In the genomic region with DNA sequence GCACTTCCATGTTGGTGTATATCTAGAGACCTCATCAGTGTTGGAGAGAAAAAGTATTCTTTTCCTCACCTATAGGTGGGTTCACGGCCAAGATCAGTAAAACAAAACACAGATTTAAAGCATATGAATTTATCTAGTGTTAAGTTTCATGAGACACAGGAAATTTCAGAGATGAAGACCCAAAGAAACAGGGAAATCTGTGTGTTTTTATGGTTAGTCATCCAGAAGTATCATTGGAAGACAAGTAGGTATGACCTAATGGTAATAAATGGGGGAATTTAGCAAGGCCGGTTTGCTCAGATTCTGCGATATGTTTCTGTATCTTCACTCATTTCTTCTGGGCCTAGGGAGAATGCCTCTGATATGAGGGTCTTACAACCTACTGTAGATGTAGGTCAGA, we compare ENCODE assay signal across 15 cellular contexts.
DNase-seq lines count a peak whose midpoint lies in the region; ATAC-seq and TF ChIP-seq lines count a peak whose summit lies in the region.
"Had no signal": no experiment of that assay in that cellular context is flagged by ENCODE, and none has a peak within 500 bp of the region (broad histone marks: within the 10 kb centered on the region; RNA-seq: fewer than 3 reads in every experiment).

No MANE protein-coding gene starts in this region.

- no peaks in the 10 kb centered on the region for H3K9me2 ChIP-seq in SK-N-SH

- H4K8ac ChIP-seq in IMR-90 (ENCODE audit: low read depth in 2 of 2, low read length in 2 of 2) = no peak overlapping the region

- H3K4me2 ChIP-seq in SK-N-SH (no peak overlapping the region), IMR-90 (ENCODE audit: low read depth, low read length) (no peak overlapping the region)
- H3K4me2 ChIP-seq: BLaER1 had no signal

- intact Hi-C loops in IMR-90 (cut with micrococcal nuclease) = loop anchor here (10.0 kb wide), 1 partner anchor 313 kb away; no protein-coding TSS in a partner anchor

- H3K4me3 Mint-ChIP-seq in endodermal cell = no peak overlapping the region
- H3K4me3 Mint-ChIP-seq: CD8-positive, alpha-beta memory T cell had no signal

- 0 out of 2 replicates have a peak overlapping the region, but pooled peaks have one; percentile 40 for H2BK20ac ChIP-seq in IMR-90 (ENCODE audit: low read depth, low read length)

- peaks cover 9% of the 10 kb centered on the region for H3K9me1 ChIP-seq in IMR-90 (ENCODE audit: insufficient read depth, low read length)

- H3K4me1 ChIP-seq in SK-N-SH (ENCODE audit: control insufficient read depth in 1 of 2, insufficient read depth in 2 of 2, low read depth in 1 of 2, low read length in 1 of 2) (no peaks in the 10 kb centered on the region; a peak in 2 of 4 replicates), IMR-90 (ENCODE audit: control insufficient read depth, insufficient read depth, low read length) (peaks cover 6% of the 10 kb centered on the region), endodermal cell (ENCODE audit: control insufficient read depth, insufficient read depth, low read length) (peaks cover 5% of the 10 kb centered on the region)
- H3K4me1 ChIP-seq: BLaER1 had no signal

- H3K36me3 ChIP-seq in SK-N-SH (replicated peaks in 1 of 2; ENCODE audit: control insufficient read depth in 1 of 2, insufficient read depth in 2 of 2, low read length in 1 of 2) = no peaks in the 10 kb centered on the region
- H3K36me3 ChIP-seq in IMR-90 (ENCODE audit: control insufficient read depth, insufficient read depth, low read length) = no peaks in the 10 kb centered on the region
- H3K36me3 ChIP-seq in endodermal cell (ENCODE audit: control insufficient read depth, insufficient read depth, low read length) = no peaks in the 10 kb centered on the region
- H3K36me3 ChIP-seq: BLaER1 had no signal

- H3K27me3 ChIP-seq in SK-N-SH (ENCODE audit: insufficient read depth) (no peaks in the 10 kb centered on the region), IMR-90 (ENCODE audit: control insufficient read depth, insufficient read depth, low read length) (no peaks in the 10 kb centered on the region), endodermal cell (ENCODE audit: control insufficient read depth, insufficient read depth, low read length, poor library complexity, severe bottlenecking) (no peaks in the 10 kb centered on the region)
- H3K27me3 ChIP-seq: BLaER1 had no signal

- TF ChIP-seq EP300 in SK-N-SH (IDR thresholded peaks at IDR 0.05; ENCODE audit: borderline replicate concordance in 1 of 2, low read depth in 1 of 2, low read length in 1 of 2) = no peak

- H3K79me1 ChIP-seq in IMR-90 (ENCODE audit: low read depth in 1 of 2, low read length in 2 of 2) = no peaks in the 10 kb centered on the region

- TF ChIP-seq RAD21 in SK-N-SH (IDR thresholded peaks at IDR 0.05; ENCODE audit: low read length) (no peak), IMR-90 (IDR thresholded peaks at IDR 0.05; ENCODE audit: low read length) (no peak)

- H2BK120ac ChIP-seq in IMR-90 (ENCODE audit: low read depth, low read length) = no peak overlapping the region

- no peaks in the 10 kb centered on the region for H3K9me3 Mint-ChIP-seq in endodermal cell

- DNase-seq in SK-N-SH (no peak), IMR-90 (peak; percentile 52), endodermal cell (no peak), GOT3 (lab: John Stamatoyannopoulos, UW) (no peak)
- no peak for DNase-seq in activated naive CD4-positive, alpha-beta T cell (lab: John Stamatoyannopoulos, UW)
- DNase-seq: 8988T; AML-193; Caco-2; CD8-positive, alpha-beta memory T cell; GDM1; H7 had no signal

- no peak overlapping the region for H2AK9ac ChIP-seq in IMR-90 (replicated peaks; ENCODE audit: low read depth, low read length, poor library complexity)

- no peak overlapping the region for H4K5ac ChIP-seq in IMR-90 (ENCODE audit: low read depth, low read length)

- peaks cover 7% of the 10 kb centered on the region for H3F3A ChIP-seq in SK-N-SH (replicated peaks; ENCODE audit: insufficient read depth)

- H3K9me3 ChIP-seq in SK-N-SH (no peaks in the 10 kb centered on the region; the same call in 1 of the 2 replicates), IMR-90 (ENCODE audit: control insufficient read depth, insufficient read depth, low read length) (no peaks in the 10 kb centered on the region), endodermal cell (ENCODE audit: control insufficient read depth, low read length) (no peaks in the 10 kb centered on the region)
- H3K9me3 ChIP-seq: BLaER1, Caco-2 had no signal

- H3K9ac ChIP-seq in SK-N-SH = no peak overlapping the region
- no peak overlapping the region for H3K9ac ChIP-seq in IMR-90 (ENCODE audit: low read depth, low read length)
- no peak overlapping the region for H3K9ac ChIP-seq in endodermal cell (ENCODE audit: extremely low read depth, low read length, poor library complexity, severe bottlenecking)
- H3K9ac ChIP-seq: BLaER1 had no signal

- H3K27ac ChIP-seq in SK-N-SH (ENCODE audit: low read depth in 2 of 2, low read length in 1 of 2) = peak overlapping the region in 1 of 2 experiments; percentile 39; a peak in 2 of 4 replicates
- H3K27ac ChIP-seq in IMR-90 (ENCODE audit: insufficient read depth, low read length) = no peak overlapping the region
- H3K27ac ChIP-seq in endodermal cell (ENCODE audit: low read depth, low read length) = no peak overlapping the region
- H3K27ac ChIP-seq: BLaER1 had no signal

- H2BK5ac ChIP-seq in IMR-90 (ENCODE audit: low read depth, low read length, poor library complexity, severe bottlenecking) = no peak overlapping the region

- no peaks in the 10 kb centered on the region for H3K79me2 ChIP-seq in SK-N-SH (ENCODE audit: insufficient read depth)

- H4K20me1 ChIP-seq in SK-N-SH (ENCODE audit: insufficient read depth) (no peaks in the 10 kb centered on the region), IMR-90 (ENCODE audit: insufficient read depth, low read length) (no peaks in the 10 kb centered on the region)
- H4K20me1 ChIP-seq: BLaER1 had no signal

- in situ Hi-C loops in IMR-90 (cut with MboI; ENCODE audit: low sequenced_read_pairs) = no loop called here

- H3K4ac ChIP-seq in IMR-90 (ENCODE audit: low read depth, low read length) = no peak overlapping the region

- no peak overlapping the region for H3K27ac Mint-ChIP-seq in endodermal cell
- H3K27ac Mint-ChIP-seq: CD8-positive, alpha-beta memory T cell had no signal

- POLR2A ChIA-PET in SK-N-SH (lab: Yijun Ruan, JAX) (no interaction called here), IMR-90 (lab: Charles Lee; ENCODE audit: unreplicated experiment) (no interaction called here)

- 41% methylated on average over 3 of the region's 3 CpGs for WGBS in SK-N-SH (ENCODE audit: low lambda C conversion rate)
- no CpG with 5 or more reads among the region's 3 CpGs for WGBS in IMR-90 (ENCODE audit: extremely low coverage in 2 of 2, insufficient read length in 1 of 2), 2 experiments
- 40 to 66% methylated on average over 2 to 3 of the region's 3 CpGs for WGBS in endodermal cell (ENCODE audit: insufficient coverage in 1 of 2, insufficient read length in 1 of 2), 2 experiments

- peaks cover 11% of the 10 kb centered on the region for H3K4me1 Mint-ChIP-seq in endodermal cell
- H3K4me1 Mint-ChIP-seq: CD8-positive, alpha-beta memory T cell had no signal

- H4K91ac ChIP-seq in IMR-90 (ENCODE audit: insufficient read depth, low read depth, low read length) = no peak overlapping the region

- ATAC-seq in SK-N-SH treated with all-trans-retinoic acid at 6 μM for 48 hours = no peak
- ATAC-seq in IMR-90 (ENCODE audit: low read depth) = no peak
- no peak for ATAC-seq in HG03045 (IDR thresholded peaks at IDR 0.05; ENCODE audit: unreplicated experiment)
- ATAC-seq: K562 had no signal

- dilution Hi-C loops in IMR-90 (cut with HindIII; ENCODE audit: low sequenced_read_pairs, unreplicated experiment) = no loop called here

- H3K18ac ChIP-seq in IMR-90 (ENCODE audit: low read depth, low read length) = no peak overlapping the region

- BruUV-seq in IMR-90 (replicated peaks; lab: Mats Ljungman, UMichigan) = no TSS peak

- no peak overlapping the region for H3K23ac ChIP-seq in IMR-90 (ENCODE audit: low read depth, low read length)

- peak; percentile 27; the same call in 1 of the 2 replicates for TF ChIP-seq CTCF in SK-N-SH (IDR thresholded peaks at IDR 0.05)
- TF ChIP-seq CTCF in IMR-90 (conservative IDR thresholded peaks at IDR 0.05; ENCODE audit: low read depth, low read length) = no peak
- TF ChIP-seq CTCF in endodermal cell (conservative IDR thresholded peaks at IDR 0.05) = peak; percentile 23

- H3K36me3 Mint-ChIP-seq in endodermal cell (ENCODE audit: low read depth) = no peaks in the 10 kb centered on the region
- H3K36me3 Mint-ChIP-seq: CD8-positive, alpha-beta memory T cell had no signal

- TF ChIP-seq POLR2A in IMR-90 (IDR thresholded peaks at IDR 0.05; ENCODE audit: low read depth, low read length) = no peak

- peak overlapping the region; percentile 86; the same call in 1 of the 3 replicates for H2BK15ac ChIP-seq in IMR-90 (ENCODE audit: low read depth, low read length)

- CTCF ChIA-PET in SK-N-SH (lab: Yijun Ruan, JAX) = no interaction called here
- CTCF ChIA-PET in IMR-90 (lab: Yijun Ruan, JAX) = no interaction called here

- H2AFZ ChIP-seq in SK-N-SH (ENCODE audit: low read depth) (no peak overlapping the region), IMR-90 (replicated peaks; ENCODE audit: low read length, poor library complexity) (no peak overlapping the region)

- 0 out of 2 replicates have a peak overlapping the region, but pooled peaks have one; percentile 26 for H3K14ac ChIP-seq in IMR-90 (replicated peaks; ENCODE audit: low read depth, low read length)

- 0 out of 2 replicates have a peak overlapping the region, but pooled peaks have one; percentile 21 for H2AK5ac ChIP-seq in IMR-90 (ENCODE audit: low read depth, low read length)

- no peak overlapping the region for H3K56ac ChIP-seq in IMR-90 (ENCODE audit: extremely low read depth, insufficient read depth, low read length)

- no peaks in the 10 kb centered on the region for H3K27me3 Mint-ChIP-seq in endodermal cell (ENCODE audit: insufficient read depth)

- H3K4me3 ChIP-seq in SK-N-SH (ENCODE audit: low read depth in 2 of 2, low read length in 1 of 2) = no peak overlapping the region
- H3K4me3 ChIP-seq in IMR-90 (ENCODE audit: insufficient read depth, low read depth, low read length) = no peak overlapping the region
- no peak overlapping the region for H3K4me3 ChIP-seq in endodermal cell (ENCODE audit: low read length)
- H3K4me3 ChIP-seq: BLaER1, K562 had no signal

TF ChIP-seq in SK-N-SH, 30 proteins besides CTCF, POLR2A, EP300 and RAD21 (continues in another document):
- TF ChIP-seq, protein P1, sequence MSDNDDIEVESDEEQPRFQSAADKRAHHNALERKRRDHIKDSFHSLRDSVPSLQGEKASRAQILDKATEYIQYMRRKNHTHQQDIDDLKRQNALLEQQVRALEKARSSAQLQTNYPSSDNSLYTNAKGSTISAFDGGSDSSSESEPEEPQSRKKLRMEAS (IDR thresholded peaks at IDR 0.05; ENCODE audit: low read depth) = no peak

TF ChIP-seq in SK-N-SH treated with all-trans-retinoic acid at 6 μM for 48 hours, 23 proteins besides CTCF, POLR2A, EP300 and RAD21 (continues in another document):
- TF ChIP-seq ZNF8 (CRISPR knock-in tag; IDR thresholded peaks at IDR 0.05) = no peak
- TF ChIP-seq ESRRG (CRISPR knock-in tag; IDR thresholded peaks at IDR 0.05) = no peak
- no peak for TF ChIP-seq CSDC2 (CRISPR knock-in tag; IDR thresholded peaks at IDR 0.05)

TF ChIP-seq in IMR-90, 13 proteins besides CTCF, POLR2A, EP300 and RAD21 (continues in another document):
- TF ChIP-seq MAZ (IDR thresholded peaks at IDR 0.05; ENCODE audit: borderline replicate concordance, low read depth, low read length) (no peak), MXI1 (IDR thresholded peaks at IDR 0.05; ENCODE audit: borderline replicate concordance, low read depth, low read length) (no peak)
